8 cellular contexts compared by ENCODE assay signal in the genomic region with DNA sequence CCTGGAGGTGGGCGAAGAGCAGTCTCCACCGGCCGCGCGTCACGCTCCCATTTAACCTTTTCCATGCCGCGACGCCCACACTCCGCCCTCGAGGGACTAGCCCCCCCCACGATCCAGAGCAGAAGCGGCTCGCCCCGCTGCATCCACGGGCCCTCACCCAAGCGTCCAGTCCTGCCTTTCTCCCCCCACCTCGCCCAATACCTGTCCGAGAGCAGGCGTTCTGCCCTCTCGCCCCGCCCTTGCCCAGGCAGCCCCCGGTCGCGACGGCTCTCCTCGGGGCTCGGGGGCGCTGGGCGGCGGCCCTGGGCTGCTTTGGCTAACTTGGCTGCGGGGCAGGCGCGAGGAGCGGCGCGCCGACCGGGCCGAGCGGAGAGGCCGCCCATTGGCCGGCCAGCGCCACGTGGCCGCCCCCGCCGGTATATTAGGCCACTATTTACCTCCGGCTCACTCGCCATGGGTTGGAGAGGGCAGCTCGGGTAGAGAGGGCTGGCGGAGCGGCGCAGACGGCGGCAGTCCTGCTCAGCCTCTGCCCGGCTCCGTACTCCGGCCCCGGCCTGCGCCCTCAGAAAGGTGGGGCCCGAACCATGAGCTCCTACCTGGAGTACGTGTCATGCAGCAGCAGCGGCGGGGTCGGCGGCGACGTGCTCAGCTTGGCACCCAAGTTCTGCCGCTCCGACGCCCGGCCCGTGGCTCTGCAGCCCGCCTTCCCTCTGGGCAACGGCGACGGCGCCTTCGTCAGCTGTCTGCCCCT. TPM values are rescaled to one million over a fixed set of nuclear protein-coding genes. Genes with fewer than 3 reads are reported as not detected.
DNase-seq lines count a peak whose midpoint lies in the region; ATAC-seq, FAIRE-seq and TF ChIP-seq lines count a peak whose summit lies in the region.

A gene (plus strand): TSS at position 451 of the 751 bp plus-strand sequence. CDS start 134 bp downstream, at position 585.

- H3K36me3 Mint-ChIP-seq in activated naive CD4-positive, alpha-beta T cell treated with anti-CD3 and anti-CD28 coated beads, Interleukin-2, amount 10 ng/mL, durations not matched to agents 7 days and 5 days, result peaks cover 4% of the 10 kb centered on the region

- TF ChIP-seq EP300 in K562 (IDR thresholded peaks at IDR 0.05; ENCODE audit: low read length), result no peak

- no peak within 1 kb of the TSS for H3K4me3 ChIP-seq in K562
- H3K4me3 ChIP-seq in skeletal muscle satellite cell (ENCODE audit: low read length), result peak within 1 kb of the TSS; percentile 81

- H3K9ac ChIP-seq in K562 (ENCODE audit: insufficient read depth in 1 of 2, low read depth in 2 of 2, low read length in 2 of 2), result no peak within 1 kb of the TSS; a peak in 1 of 4 replicates
- H3K9ac ChIP-seq in skeletal muscle satellite cell (ENCODE audit: low read depth, low read length), result peak within 1 kb of the TSS; percentile 24

- H3K27me3 ChIP-seq in K562 (ENCODE audit: control insufficient read depth in 2 of 2, insufficient read depth in 2 of 2, low read length in 2 of 2) (peaks cover 41 to 57% of the 10 kb centered on the region in 2 experiments), skeletal muscle satellite cell (ENCODE audit: control insufficient read depth, insufficient read depth, low read length) (peaks cover 68% of the 10 kb centered on the region)

- TF ChIP-seq RAD21 in K562 (CRISPR knock-in tag; conservative IDR thresholded peaks at IDR 0.05 in 1 of 2, IDR thresholded peaks at IDR 0.05 in 1 of 2), result no peak

- no peak for FAIRE-seq in K562 (lab: Jason Lieb, UNC)

- H3K4me2 ChIP-seq in K562 (ENCODE audit: insufficient read depth, low read length), result no peak within 1 kb of the TSS; the same call in 1 of the 2 replicates
- H3K4me2 ChIP-seq in skeletal muscle satellite cell (ENCODE audit: low read length), result peak within 1 kb of the TSS; percentile 97

- BruUV-seq in K562 (replicated peaks; lab: Mats Ljungman, UMichigan), result no TSS peak

- peaks cover 23% of the 10 kb centered on the region for H3K4me1 Mint-ChIP-seq in activated naive CD4-positive, alpha-beta T cell treated with anti-CD3 and anti-CD28 coated beads, Interleukin-2, amount 10 ng/mL, durations not matched to agents 7 days and 5 days

- TF ChIP-seq CTCF in K562 (IDR thresholded peaks at IDR 0.05 in 2 of 3, conservative IDR thresholded peaks at IDR 0.05 in 1 of 3; ENCODE audit: insufficient read depth in 2 of 3, low read depth in 1 of 3, low read length in 3 of 3), result no peak

- in situ Hi-C loops in K562 (cut with MboI), result no loop called here

- intact Hi-C loops in K562 (cut with micrococcal nuclease), result no loop called here

- POLR2A ChIA-PET in K562 (lab: Yijun Ruan, JAX), result interaction anchor here (1.4 kb wide), 1 partner anchor 8 kb away, joined by 3 read pairs; no protein-coding TSS in a partner anchor

- no peak for DNase-seq in activated naive CD4-positive, alpha-beta T cell treated with anti-CD3 and anti-CD28 coated beads, Interleukin-2, amount 10 ng/mL, durations not matched to agents 7 days and 5 days
- no peak for DNase-seq in activated naive CD4-positive, alpha-beta T cell (lab: John Stamatoyannopoulos, UW)
- DNase-seq in NCI-H2171 (lab: John Stamatoyannopoulos, UW) (peak; percentile 65), K562 (ENCODE audit: extremely low read depth in 1 of 4, low spot score in 3 of 4) (peak in 3 of 4 experiments; percentile 42 to 57 (median 53)), iPS-NIHi11 (ENCODE audit: low spot score) (peak; percentile 92), middle frontal gyrus (ENCODE audit: extremely low spot score, low spot score) (no peak)

- no peak for TF ChIP-seq POLR2A in K562 (conservative IDR thresholded peaks at IDR 0.05)

- H3K79me2 ChIP-seq in K562 (ENCODE audit: control insufficient read depth, insufficient read depth, low read length), result no peaks in the 10 kb centered on the region

- H3K4me1 ChIP-seq in K562 (replicated peaks in 1 of 2; ENCODE audit: control insufficient read depth in 2 of 2, insufficient read depth in 2 of 2, low read length in 2 of 2), result peaks cover 0 to 13% of the 10 kb centered on the region in 2 experiments; a peak in 2 of 5 replicates
- H3K4me1 ChIP-seq in skeletal muscle satellite cell (ENCODE audit: control insufficient read depth, insufficient read depth, low read length), result peaks cover 12% of the 10 kb centered on the region

- H2AFZ ChIP-seq in K562 (ENCODE audit: low read depth, low read length), result no peak within 1 kb of the TSS

- H3K4me3 Mint-ChIP-seq in activated naive CD4-positive, alpha-beta T cell treated with anti-CD3 and anti-CD28 coated beads, Interleukin-2, amount 10 ng/mL, durations not matched to agents 7 days and 5 days, result peak within 1 kb of the TSS; percentile 77

- H3K36me3 ChIP-seq in K562 (ENCODE audit: control insufficient read depth, insufficient read depth, low read length) (no peaks in the 10 kb centered on the region), skeletal muscle satellite cell (ENCODE audit: insufficient read depth, low read length) (no peaks in the 10 kb centered on the region)

- no peaks in the 10 kb centered on the region for H3K9me3 Mint-ChIP-seq in activated naive CD4-positive, alpha-beta T cell treated with anti-CD3 and anti-CD28 coated beads, Interleukin-2, amount 10 ng/mL, durations not matched to agents 7 days and 5 days

- H3K9me3 ChIP-seq in K562 (replicated peaks; ENCODE audit: control insufficient read depth, insufficient read depth, low read depth, low read length), result no peaks in the 10 kb centered on the region
- H3K9me3 ChIP-seq in skeletal muscle satellite cell (replicated peaks; ENCODE audit: low read length), result no peaks in the 10 kb centered on the region

- peak; percentile 49; the same call in 2 of the 3 replicates for ATAC-seq in K562
- ATAC-seq in HG03039 (IDR thresholded peaks at IDR 0.05; ENCODE audit: unreplicated experiment), result no peak

- peaks cover 94% of the 10 kb centered on the region for H3K27me3 Mint-ChIP-seq in activated naive CD4-positive, alpha-beta T cell treated with anti-CD3 and anti-CD28 coated beads, Interleukin-2, amount 10 ng/mL, durations not matched to agents 7 days and 5 days

- 21% methylated on average over 59 of the region's 80 CpGs for WGBS in K562 (ENCODE audit: insufficient coverage, low coverage, missing lambda C conversion rate)

- CTCF ChIA-PET in activated naive CD4-positive, alpha-beta T cell treated with anti-CD3 and anti-CD28 coated beads, Interleukin-2, amount 10 ng/mL, durations not matched to agents 7 days and 5 days (lab: Charles Lee), result interaction anchor here (1.0 to 1.6 kb wide), 2 partner anchors 49 to 61 kb away, joined by 4 to 7 read pairs; no protein-coding TSS in a partner anchor
- CTCF ChIA-PET in K562 (lab: Yijun Ruan, JAX; ENCODE audit: low intra/inter-chr PET ratio), result no interaction called here

- H3K27ac Mint-ChIP-seq in activated naive CD4-positive, alpha-beta T cell treated with anti-CD3 and anti-CD28 coated beads, Interleukin-2, amount 10 ng/mL, durations not matched to agents 7 days and 5 days, result no peak within 1 kb of the TSS

- no peaks in the 10 kb centered on the region for H3K9me1 ChIP-seq in K562 (ENCODE audit: control insufficient read depth, insufficient read depth, low read length)

- no peaks in the 10 kb centered on the region for H4K20me1 ChIP-seq in K562 (replicated peaks; ENCODE audit: control insufficient read depth, insufficient read depth, low read length)

- H3K27ac ChIP-seq in K562 (ENCODE audit: extremely low read depth, low read depth, low read length), result no peak within 1 kb of the TSS

TF ChIP-seq in K562, 482 proteins besides CTCF, POLR2A, EP300 and RAD21 (continues in another document):
- TF ChIP-seq TAF9B (IDR thresholded peaks at IDR 0.05; ENCODE audit: partially characterized antibody) (no peak), DDX20 (tag; IDR thresholded peaks at IDR 0.05; ENCODE audit: low read depth) (no peak), ZNF24 (IDR thresholded peaks at IDR 0.05) (no peak), RBM25 (IDR thresholded peaks at IDR 0.05; ENCODE audit: low read depth, low read length, severe bottlenecking) (peak; percentile 27)
- TF ChIP-seq, protein P1, sequence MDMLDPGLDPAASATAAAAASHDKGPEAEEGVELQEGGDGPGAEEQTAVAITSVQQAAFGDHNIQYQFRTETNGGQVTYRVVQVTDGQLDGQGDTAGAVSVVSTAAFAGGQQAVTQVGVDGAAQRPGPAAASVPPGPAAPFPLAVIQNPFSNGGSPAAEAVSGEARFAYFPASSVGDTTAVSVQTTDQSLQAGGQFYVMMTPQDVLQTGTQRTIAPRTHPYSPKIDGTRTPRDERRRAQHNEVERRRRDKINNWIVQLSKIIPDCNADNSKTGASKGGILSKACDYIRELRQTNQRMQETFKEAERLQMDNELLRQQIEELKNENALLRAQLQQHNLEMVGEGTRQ (CRISPR knock-in tag; IDR thresholded peaks at IDR 0.05), result peak; percentile 58
- TF ChIP-seq, protein P2, sequence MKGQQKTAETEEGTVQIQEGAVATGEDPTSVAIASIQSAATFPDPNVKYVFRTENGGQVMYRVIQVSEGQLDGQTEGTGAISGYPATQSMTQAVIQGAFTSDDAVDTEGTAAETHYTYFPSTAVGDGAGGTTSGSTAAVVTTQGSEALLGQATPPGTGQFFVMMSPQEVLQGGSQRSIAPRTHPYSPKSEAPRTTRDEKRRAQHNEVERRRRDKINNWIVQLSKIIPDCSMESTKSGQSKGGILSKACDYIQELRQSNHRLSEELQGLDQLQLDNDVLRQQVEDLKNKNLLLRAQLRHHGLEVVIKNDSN (CRISPR knock-in tag; IDR thresholded peaks at IDR 0.05), result peak; percentile 63

RNA-seq across cellular contexts. Expression of the gene that starts here (rescaled TPM):
- total RNA-seq in K562 (2011; cell fraction: chromatin; rRNA removed; ENCODE audit: low replicate concordance), result not detected in 2 replicates
- total RNA-seq in K562 (2011; cell fraction: nucleolus; rRNA removed), result not detected in 2 replicates
- not detected in 2 replicates for total RNA-seq in K562 (2011; cell fraction: nucleoplasm; rRNA removed)
- total RNA-seq in K562 (2014; rRNA removed) (not detected in 2 replicates), K562 (2014; rRNA removed; fragmentation: Illumina TruSeq; extraction: Trizol) (not detected in 2 replicates), K562 (2015; rRNA removed; fragmentation: Illumina TruSeq; extraction: Trizol) (not detected in 2 replicates), K562 (2021) (not detected in 2 replicates)
- polyA plus RNA-seq in K562 (2011; rRNA removed) (not detected in 2 replicates), K562 (2014; fragmentation: Illumina TruSeq; extraction: Trizol) (not detected in 2 replicates), K562 (2014; fragmentation: Nextera tagmentation; extraction: Ambion mirVana) (not detected), K562 (2014; rRNA removed) (not detected in 2 replicates)
- 0.03 TPM in 1 of 2 replicates, not detected in the other for polyA plus RNA-seq in K562 (2011; cell fraction: cytosol; rRNA removed)
- not detected in 2 replicates for polyA plus RNA-seq in K562 (2011; cell fraction: nucleus; rRNA removed)
- not detected in 2 replicates for polyA plus RNA-seq in K562 (2012)
- not detected in 2 replicates for polyA minus RNA-seq in K562 (2011; rRNA and poly(A)+ RNA removed)
- polyA minus RNA-seq in K562 (2011; cell fraction: cytosol; rRNA and poly(A)+ RNA removed), result not detected in 2 replicates
- polyA minus RNA-seq in K562 (2011; cell fraction: nucleus; rRNA and poly(A)+ RNA removed), result not detected in 2 replicates
- total RNA-seq in skeletal muscle satellite cell (2012; rRNA removed), result not detected in 2 replicates

Comparison
In these comparisons a context has a peak if more than half of its experiments do, and no peak if none do; other contexts are left out.
1. Peak in DNase-seq and ATAC-seq in K562; RNA of the gene not detected or under 1 TPM.
2. DNase-seq: peak in NCI-H2171 (single experiment) and iPS-NIHi11 (single experiment); none in activated naive CD4-positive, alpha-beta T cell treated with anti-CD3 and anti-CD28 coated beads, Interleukin-2, amount 10 ng/mL, durations not matched to agents 7 days and 5 days (single experiment), activated naive CD4-positive, alpha-beta T cell (0 of 4) and middle frontal gyrus (single experiment).